ENCODE assay signal across 18 cellular contexts in the genomic region with DNA sequence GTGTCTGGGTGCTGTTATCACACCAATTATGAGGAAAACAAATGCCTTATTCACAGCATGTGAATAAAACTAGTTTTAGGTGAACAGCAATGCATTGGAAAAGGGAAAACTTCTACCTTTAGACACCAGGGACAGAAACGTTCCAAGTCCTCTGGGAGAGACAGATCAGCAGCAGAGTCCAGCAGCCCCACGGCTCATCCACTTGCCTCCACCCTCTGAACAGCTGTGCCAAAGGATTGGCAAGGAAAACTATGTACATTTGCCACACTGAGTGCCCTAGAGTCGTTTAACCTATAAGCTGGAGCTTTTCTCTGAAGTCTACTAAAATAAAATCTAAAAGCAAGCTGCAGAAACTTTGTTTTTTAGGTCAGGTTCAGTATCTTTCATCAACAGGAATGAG.
"Had no signal": no experiment of that assay in that cellular context is flagged by ENCODE, and none has a peak within 500 bp of the region (broad histone marks: within the 10 kb centered on the region; RNA-seq: fewer than 3 reads in every experiment).

No MANE protein-coding gene starts in this region.

- H3K4me3 ChIP-seq: coronary artery, heart right ventricle, lung, tibial artery had no signal

- H3K27me3 ChIP-seq: heart right ventricle, tibial artery had no signal

- H3K36me3 ChIP-seq: heart right ventricle, tibial artery had no signal

- H3K9me3 ChIP-seq: heart right ventricle, tibial artery had no signal

- ATAC-seq: activated CD8-positive, alpha-beta memory T cell treated with anti-CD3 and anti-CD28 coated beads, Interleukin-2, amount 10 ng/mL, durations not matched to agents 7 days and 5 days; heart right ventricle; left colon; naive thymus-derived CD4-positive, alpha-beta T cell had no signal

- DNase-seq: activated CD4-positive, alpha-beta T cell treated with anti-CD3 and anti-CD28 coated beads for 48 hours; activated CD8-positive, alpha-beta memory T cell treated with anti-CD3 and anti-CD28 coated beads, Interleukin-2, amount 10 ng/mL, durations not matched to agents 7 days and 5 days; activated CD8-positive, alpha-beta T cell treated with anti-CD3 and anti-CD28 coated beads for 36 hours; activated effector memory CD4-positive, alpha-beta T cell treated with anti-CD3 and anti-CD28 coated beads, Interleukin-2, amount 50 U/mL, for 16 hours; activated naive CD4-positive, alpha-beta T cell treated with anti-CD3 and anti-CD28 coated beads, Interleukin-2, amount 10 ng/mL, durations not matched to agents 7 days and 5 days; activated T-cell treated with anti-CD3 and anti-CD28 coated beads for 4 hours; amygdala; cerebellar nuclear complex; heart right ventricle; islet precursor cell; left colon; naive thymus-derived CD4-positive, alpha-beta T cell; occipital lobe; retina; stimulated activated CD4-positive, alpha-beta T cell treated with anti-CD3 and anti-CD28 coated beads, Interleukin-1b, Interleukin-23, amount 100 ng/mL, for 48 hours; tibial artery had no signal

- H3K27ac ChIP-seq: coronary artery, heart right ventricle, tibial artery had no signal
